Comparison of ENCODE assay signal across 1 cellular context in the genomic region with DNA sequence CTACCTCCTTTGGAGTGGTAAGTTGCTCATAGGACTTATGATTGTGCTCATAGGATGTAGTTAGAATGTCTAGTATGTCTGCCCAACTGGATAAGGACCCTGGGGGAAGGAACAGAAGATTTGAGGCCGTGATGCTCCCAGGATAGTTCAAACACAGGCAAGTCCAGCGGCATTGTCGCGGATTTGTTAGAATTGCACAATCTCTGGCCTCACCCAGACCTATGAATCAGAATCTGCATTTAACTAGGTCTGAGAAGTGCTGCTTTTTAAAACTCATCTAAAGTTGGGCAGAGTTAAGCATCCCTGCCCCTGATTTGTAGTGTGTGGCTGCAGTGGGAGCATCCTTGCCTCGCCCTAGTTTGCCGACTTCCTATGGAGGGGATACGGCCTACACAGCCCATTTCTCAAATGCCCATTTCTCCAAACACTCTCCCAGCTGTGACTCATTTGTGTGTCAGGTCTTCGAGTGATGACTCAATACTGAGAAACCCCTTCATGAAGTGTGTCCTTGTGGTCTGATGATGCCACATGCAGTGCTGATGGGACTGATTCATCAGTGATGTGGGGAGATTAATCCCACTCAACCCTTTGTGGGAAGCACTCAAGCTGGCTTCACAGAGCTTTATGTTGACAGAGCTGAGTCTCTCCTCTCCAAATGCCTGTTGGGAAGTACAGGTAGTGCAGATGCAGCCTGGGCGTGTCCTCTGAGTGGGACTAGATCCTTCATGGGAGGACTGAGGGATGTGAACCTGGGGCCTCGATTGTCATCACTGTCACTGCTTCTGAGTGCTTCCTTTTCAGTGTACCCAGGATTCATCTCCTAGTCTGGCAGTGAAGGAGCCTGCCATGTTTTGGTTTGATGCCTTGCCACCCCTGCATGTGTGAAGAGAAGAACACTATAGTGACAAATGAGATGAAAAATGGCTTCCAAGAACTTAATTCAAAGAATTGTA.
TF ChIP-seq lines count a peak whose summit lies in the region.

No MANE protein-coding gene starts in this region.

TF ChIP-seq in K562, 482 proteins besides CTCF, POLR2A, EP300 and RAD21 (continued from another document):
- TF ChIP-seq, protein P1, sequence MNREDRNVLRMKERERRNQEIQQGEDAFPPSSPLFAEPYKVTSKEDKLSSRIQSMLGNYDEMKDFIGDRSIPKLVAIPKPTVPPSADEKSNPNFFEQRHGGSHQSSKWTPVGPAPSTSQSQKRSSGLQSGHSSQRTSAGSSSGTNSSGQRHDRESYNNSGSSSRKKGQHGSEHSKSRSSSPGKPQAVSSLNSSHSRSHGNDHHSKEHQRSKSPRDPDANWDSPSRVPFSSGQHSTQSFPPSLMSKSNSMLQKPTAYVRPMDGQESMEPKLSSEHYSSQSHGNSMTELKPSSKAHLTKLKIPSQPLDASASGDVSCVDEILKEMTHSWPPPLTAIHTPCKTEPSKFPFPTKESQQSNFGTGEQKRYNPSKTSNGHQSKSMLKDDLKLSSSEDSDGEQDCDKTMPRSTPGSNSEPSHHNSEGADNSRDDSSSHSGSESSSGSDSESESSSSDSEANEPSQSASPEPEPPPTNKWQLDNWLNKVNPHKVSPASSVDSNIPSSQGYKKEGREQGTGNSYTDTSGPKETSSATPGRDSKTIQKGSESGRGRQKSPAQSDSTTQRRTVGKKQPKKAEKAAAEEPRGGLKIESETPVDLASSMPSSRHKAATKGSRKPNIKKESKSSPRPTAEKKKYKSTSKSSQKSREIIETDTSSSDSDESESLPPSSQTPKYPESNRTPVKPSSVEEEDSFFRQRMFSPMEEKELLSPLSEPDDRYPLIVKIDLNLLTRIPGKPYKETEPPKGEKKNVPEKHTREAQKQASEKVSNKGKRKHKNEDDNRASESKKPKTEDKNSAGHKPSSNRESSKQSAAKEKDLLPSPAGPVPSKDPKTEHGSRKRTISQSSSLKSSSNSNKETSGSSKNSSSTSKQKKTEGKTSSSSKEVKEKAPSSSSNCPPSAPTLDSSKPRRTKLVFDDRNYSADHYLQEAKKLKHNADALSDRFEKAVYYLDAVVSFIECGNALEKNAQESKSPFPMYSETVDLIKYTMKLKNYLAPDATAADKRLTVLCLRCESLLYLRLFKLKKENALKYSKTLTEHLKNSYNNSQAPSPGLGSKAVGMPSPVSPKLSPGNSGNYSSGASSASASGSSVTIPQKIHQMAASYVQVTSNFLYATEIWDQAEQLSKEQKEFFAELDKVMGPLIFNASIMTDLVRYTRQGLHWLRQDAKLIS (CRISPR knock-in tag; IDR thresholded peaks at IDR 0.05), result no peak
- TF ChIP-seq TRIM28 (IDR thresholded peaks at IDR 0.05) (no peak), STAT5B (CRISPR knock-in tag; IDR thresholded peaks at IDR 0.05) (no peak), CBFB (CRISPR knock-in tag; IDR thresholded peaks at IDR 0.05) (no peak), PPARD (CRISPR knock-in tag; IDR thresholded peaks at IDR 0.05) (no peak), ZNF695 (CRISPR knock-in tag; IDR thresholded peaks at IDR 0.05) (no peak), CEBPG (CRISPR knock-in tag; IDR thresholded peaks at IDR 0.05) (no peak), CEBPG (tag; conservative IDR thresholded peaks at IDR 0.05 in 1 of 2, IDR thresholded peaks at IDR 0.05 in 1 of 2) (peak; percentile 23 to 71; a peak in 2 of 4 replicates), THRAP3 (IDR thresholded peaks at IDR 0.05; ENCODE audit: borderline replicate concordance) (no peak), ZNF146 (CRISPR knock-in tag; IDR thresholded peaks at IDR 0.05; ENCODE audit: unreplicated experiment) (no peak), ZNF431 (CRISPR knock-in tag; IDR thresholded peaks at IDR 0.05) (no peak), TRIM24 (IDR thresholded peaks at IDR 0.05) (peak in 1 of 2 experiments; percentile 13; a peak in 1 of 4 replicates), JUNB (CRISPR knock-in tag; conservative IDR thresholded peaks at IDR 0.05) (no peak)
- TF ChIP-seq, protein P2, sequence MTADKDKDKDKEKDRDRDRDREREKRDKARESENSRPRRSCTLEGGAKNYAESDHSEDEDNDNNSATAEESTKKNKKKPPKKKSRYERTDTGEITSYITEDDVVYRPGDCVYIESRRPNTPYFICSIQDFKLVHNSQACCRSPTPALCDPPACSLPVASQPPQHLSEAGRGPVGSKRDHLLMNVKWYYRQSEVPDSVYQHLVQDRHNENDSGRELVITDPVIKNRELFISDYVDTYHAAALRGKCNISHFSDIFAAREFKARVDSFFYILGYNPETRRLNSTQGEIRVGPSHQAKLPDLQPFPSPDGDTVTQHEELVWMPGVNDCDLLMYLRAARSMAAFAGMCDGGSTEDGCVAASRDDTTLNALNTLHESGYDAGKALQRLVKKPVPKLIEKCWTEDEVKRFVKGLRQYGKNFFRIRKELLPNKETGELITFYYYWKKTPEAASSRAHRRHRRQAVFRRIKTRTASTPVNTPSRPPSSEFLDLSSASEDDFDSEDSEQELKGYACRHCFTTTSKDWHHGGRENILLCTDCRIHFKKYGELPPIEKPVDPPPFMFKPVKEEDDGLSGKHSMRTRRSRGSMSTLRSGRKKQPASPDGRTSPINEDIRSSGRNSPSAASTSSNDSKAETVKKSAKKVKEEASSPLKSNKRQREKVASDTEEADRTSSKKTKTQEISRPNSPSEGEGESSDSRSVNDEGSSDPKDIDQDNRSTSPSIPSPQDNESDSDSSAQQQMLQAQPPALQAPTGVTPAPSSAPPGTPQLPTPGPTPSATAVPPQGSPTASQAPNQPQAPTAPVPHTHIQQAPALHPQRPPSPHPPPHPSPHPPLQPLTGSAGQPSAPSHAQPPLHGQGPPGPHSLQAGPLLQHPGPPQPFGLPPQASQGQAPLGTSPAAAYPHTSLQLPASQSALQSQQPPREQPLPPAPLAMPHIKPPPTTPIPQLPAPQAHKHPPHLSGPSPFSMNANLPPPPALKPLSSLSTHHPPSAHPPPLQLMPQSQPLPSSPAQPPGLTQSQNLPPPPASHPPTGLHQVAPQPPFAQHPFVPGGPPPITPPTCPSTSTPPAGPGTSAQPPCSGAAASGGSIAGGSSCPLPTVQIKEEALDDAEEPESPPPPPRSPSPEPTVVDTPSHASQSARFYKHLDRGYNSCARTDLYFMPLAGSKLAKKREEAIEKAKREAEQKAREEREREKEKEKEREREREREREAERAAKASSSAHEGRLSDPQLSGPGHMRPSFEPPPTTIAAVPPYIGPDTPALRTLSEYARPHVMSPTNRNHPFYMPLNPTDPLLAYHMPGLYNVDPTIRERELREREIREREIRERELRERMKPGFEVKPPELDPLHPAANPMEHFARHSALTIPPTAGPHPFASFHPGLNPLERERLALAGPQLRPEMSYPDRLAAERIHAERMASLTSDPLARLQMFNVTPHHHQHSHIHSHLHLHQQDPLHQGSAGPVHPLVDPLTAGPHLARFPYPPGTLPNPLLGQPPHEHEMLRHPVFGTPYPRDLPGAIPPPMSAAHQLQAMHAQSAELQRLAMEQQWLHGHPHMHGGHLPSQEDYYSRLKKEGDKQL (CRISPR knock-in tag; IDR thresholded peaks at IDR 0.05; ENCODE audit: borderline replicate concordance), result no peak
- TF ChIP-seq, protein P3, sequence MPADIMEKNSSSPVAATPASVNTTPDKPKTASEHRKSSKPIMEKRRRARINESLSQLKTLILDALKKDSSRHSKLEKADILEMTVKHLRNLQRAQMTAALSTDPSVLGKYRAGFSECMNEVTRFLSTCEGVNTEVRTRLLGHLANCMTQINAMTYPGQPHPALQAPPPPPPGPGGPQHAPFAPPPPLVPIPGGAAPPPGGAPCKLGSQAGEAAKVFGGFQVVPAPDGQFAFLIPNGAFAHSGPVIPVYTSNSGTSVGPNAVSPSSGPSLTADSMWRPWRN (IDR thresholded peaks at IDR 0.05; ENCODE audit: low read depth), result no peak
- TF ChIP-seq, protein P4, sequence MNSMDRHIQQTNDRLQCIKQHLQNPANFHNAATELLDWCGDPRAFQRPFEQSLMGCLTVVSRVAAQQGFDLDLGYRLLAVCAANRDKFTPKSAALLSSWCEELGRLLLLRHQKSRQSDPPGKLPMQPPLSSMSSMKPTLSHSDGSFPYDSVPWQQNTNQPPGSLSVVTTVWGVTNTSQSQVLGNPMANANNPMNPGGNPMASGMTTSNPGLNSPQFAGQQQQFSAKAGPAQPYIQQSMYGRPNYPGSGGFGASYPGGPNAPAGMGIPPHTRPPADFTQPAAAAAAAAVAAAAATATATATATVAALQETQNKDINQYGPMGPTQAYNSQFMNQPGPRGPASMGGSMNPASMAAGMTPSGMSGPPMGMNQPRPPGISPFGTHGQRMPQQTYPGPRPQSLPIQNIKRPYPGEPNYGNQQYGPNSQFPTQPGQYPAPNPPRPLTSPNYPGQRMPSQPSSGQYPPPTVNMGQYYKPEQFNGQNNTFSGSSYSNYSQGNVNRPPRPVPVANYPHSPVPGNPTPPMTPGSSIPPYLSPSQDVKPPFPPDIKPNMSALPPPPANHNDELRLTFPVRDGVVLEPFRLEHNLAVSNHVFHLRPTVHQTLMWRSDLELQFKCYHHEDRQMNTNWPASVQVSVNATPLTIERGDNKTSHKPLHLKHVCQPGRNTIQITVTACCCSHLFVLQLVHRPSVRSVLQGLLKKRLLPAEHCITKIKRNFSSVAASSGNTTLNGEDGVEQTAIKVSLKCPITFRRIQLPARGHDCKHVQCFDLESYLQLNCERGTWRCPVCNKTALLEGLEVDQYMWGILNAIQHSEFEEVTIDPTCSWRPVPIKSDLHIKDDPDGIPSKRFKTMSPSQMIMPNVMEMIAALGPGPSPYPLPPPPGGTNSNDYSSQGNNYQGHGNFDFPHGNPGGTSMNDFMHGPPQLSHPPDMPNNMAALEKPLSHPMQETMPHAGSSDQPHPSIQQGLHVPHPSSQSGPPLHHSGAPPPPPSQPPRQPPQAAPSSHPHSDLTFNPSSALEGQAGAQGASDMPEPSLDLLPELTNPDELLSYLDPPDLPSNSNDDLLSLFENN (IDR thresholded peaks at IDR 0.05; ENCODE audit: low read depth in 2 of 2, low read length in 2 of 2), result no peak
- TF ChIP-seq, protein P5, sequence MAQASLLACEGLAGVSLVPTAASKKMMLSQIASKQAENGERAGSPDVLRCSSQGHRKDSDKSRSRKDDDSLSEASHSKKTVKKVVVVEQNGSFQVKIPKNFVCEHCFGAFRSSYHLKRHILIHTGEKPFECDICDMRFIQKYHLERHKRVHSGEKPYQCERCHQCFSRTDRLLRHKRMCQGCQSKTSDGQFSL (CRISPR knock-in tag; IDR thresholded peaks at IDR 0.05), result no peak
- TF ChIP-seq, protein P5 (tag; IDR thresholded peaks at IDR 0.05), result no peak
- TF ChIP-seq, protein P6, sequence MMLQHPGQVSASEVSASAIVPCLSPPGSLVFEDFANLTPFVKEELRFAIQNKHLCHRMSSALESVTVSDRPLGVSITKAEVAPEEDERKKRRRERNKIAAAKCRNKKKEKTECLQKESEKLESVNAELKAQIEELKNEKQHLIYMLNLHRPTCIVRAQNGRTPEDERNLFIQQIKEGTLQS (IDR thresholded peaks at IDR 0.05), result peak; percentile 69
- TF ChIP-seq, protein P6 (CRISPR knock-in tag; conservative IDR thresholded peaks at IDR 0.05), result no peak
TF ChIP-seq in K562: peak in this region for 5.
